Comparison of ENCODE assay signal across 13 cellular contexts in genomic region chr12:95963104-95963503, GRCh38. TPM values are rescaled to one million over a fixed set of nuclear protein-coding genes. Genes with fewer than 3 reads are reported as not detected.
A peak's percentile ranks its signal among the peaks of the same experiment; 100 is the strongest.
DNase-seq lines count a peak whose midpoint lies in the region; ATAC-seq and TF ChIP-seq lines count a peak whose summit lies in the region.
"Had no signal": no experiment of that assay in that cellular context is flagged by ENCODE, and none has a peak within 500 bp of the region (broad histone marks: within the 10 kb centered on the region; RNA-seq: fewer than 3 reads in every experiment).

No MANE protein-coding gene starts in this region.

- no TSS peak for BruUV-seq in MCF 10A (replicated peaks; lab: Mats Ljungman, UMichigan)

- no peaks in the 10 kb centered on the region for H3K27me3 Mint-ChIP-seq in MCF 10A (ENCODE audit: insufficient read depth, unreplicated experiment)
- no peaks in the 10 kb centered on the region for H3K27me3 Mint-ChIP-seq in activated B cell treated with CpG ODN at 0.5 μM for 24 hours
- peaks cover 3% of the 10 kb centered on the region for H3K27me3 Mint-ChIP-seq in type B pancreatic cell
- H3K27me3 Mint-ChIP-seq: activated T-cell treated with anti-CD3 and anti-CD28 coated beads, Interleukin-2, amount 50 U/mL, for 24 hours; natural killer cell treated with Interleukin-12 subunit alpha and Interleukin-12 subunit beta and Interleukin-15 and Interleukin-18, amount 100 ng/mL, for 72 hours had no signal

- ATAC-seq in activated B cell treated with CpG ODN at 0.5 μM for 24 hours (ENCODE audit: low read depth) (peak; percentile 21), HG03139 (IDR thresholded peaks at IDR 0.05; ENCODE audit: unreplicated experiment) (no peak)
- ATAC-seq: natural killer cell treated with Interleukin-12 subunit alpha and Interleukin-12 subunit beta and Interleukin-15 and Interleukin-18, amount 100 ng/mL, for 72 hours had no signal

- H3K27ac ChIP-seq in breast epithelium = no peak overlapping the region
- H3K27ac ChIP-seq: BLaER1 treated with 17β-estradiol and CSF1 and Interleukin-3, amounts not matched to agents 10 nM and 100 nM; epithelial cell of prostate had no signal

- POLR2A ChIA-PET in MCF 10A (lab: Yijun Ruan, JAX) (no interaction called here), activated B cell treated with CpG ODN at 0.5 μM for 24 hours (lab: Charles Lee) (no interaction called here)

- no peaks in the 10 kb centered on the region for H3K36me3 ChIP-seq in breast epithelium
- H3K36me3 ChIP-seq: BLaER1 treated with 17β-estradiol and CSF1 and Interleukin-3, amounts not matched to agents 10 nM and 100 nM had no signal

- H3K27ac Mint-ChIP-seq in MCF 10A (ENCODE audit: low read depth, unreplicated experiment) (no peak overlapping the region), activated B cell treated with CpG ODN at 0.5 μM for 24 hours (no peak overlapping the region), type B pancreatic cell (no peak overlapping the region)
- H3K27ac Mint-ChIP-seq: activated T-cell treated with anti-CD3 and anti-CD28 coated beads, Interleukin-2, amount 50 U/mL, for 24 hours; natural killer cell treated with Interleukin-12 subunit alpha and Interleukin-12 subunit beta and Interleukin-15 and Interleukin-18, amount 100 ng/mL, for 72 hours had no signal

- no peaks in the 10 kb centered on the region for H3K4me1 Mint-ChIP-seq in MCF 10A (ENCODE audit: insufficient read depth, unreplicated experiment)
- no peaks in the 10 kb centered on the region for H3K4me1 Mint-ChIP-seq in activated B cell treated with CpG ODN at 0.5 μM for 24 hours
- peaks cover 4% of the 10 kb centered on the region for H3K4me1 Mint-ChIP-seq in type B pancreatic cell (ENCODE audit: unreplicated experiment)

- DNase-seq in MCF 10A (ENCODE audit: unreplicated experiment) (peak; percentile 24), breast epithelium (ENCODE audit: low spot score in 2 of 2) (no peak), NB4 (ENCODE audit: low read depth) (peak; percentile 93), activated B cell treated with CpG ODN at 0.5 μM for 24 hours (no peak), type B pancreatic cell (ENCODE audit: extremely low spot score, unreplicated experiment) (no peak), NCI-H1092 treated with DMSO at 0.1 percent for 48 hours (lab: John Stamatoyannopoulos, UW) (no peak), NK-92 (lab: John Stamatoyannopoulos, UW; ENCODE audit: unreplicated experiment) (no peak)
- DNase-seq: activated T-cell treated with anti-CD3 and anti-CD28 coated beads, Interleukin-2, amount 50 U/mL, for 24 hours; NCI-H345 had no signal

- H3K9me3 Mint-ChIP-seq in MCF 10A (ENCODE audit: unreplicated experiment) (no peaks in the 10 kb centered on the region), activated B cell treated with CpG ODN at 0.5 μM for 24 hours (no peaks in the 10 kb centered on the region), type B pancreatic cell (no peaks in the 10 kb centered on the region)
- H3K9me3 Mint-ChIP-seq: activated T-cell treated with anti-CD3 and anti-CD28 coated beads, Interleukin-2, amount 50 U/mL, for 24 hours; natural killer cell treated with Interleukin-12 subunit alpha and Interleukin-12 subunit beta and Interleukin-15 and Interleukin-18, amount 100 ng/mL, for 72 hours had no signal

- H3K4me3 ChIP-seq in breast epithelium = no peak overlapping the region
- H3K4me3 ChIP-seq in NB4 (ENCODE audit: low read depth, low read length) = no peak overlapping the region
- H3K4me3 ChIP-seq: BLaER1 treated with 17β-estradiol and CSF1 and Interleukin-3, amounts not matched to agents 10 nM and 100 nM had no signal

- TF ChIP-seq POLR2A in breast epithelium (IDR thresholded peaks at IDR 0.05) = no peak
- TF ChIP-seq POLR2A in NB4 (IDR thresholded peaks at IDR 0.05; ENCODE audit: extremely low read depth, insufficient read length) = no peak

- H3K4me3 Mint-ChIP-seq in MCF 10A (ENCODE audit: unreplicated experiment) = no peak overlapping the region
- H3K4me3 Mint-ChIP-seq in activated B cell treated with CpG ODN at 0.5 μM for 24 hours = no peak overlapping the region
- no peak overlapping the region for H3K4me3 Mint-ChIP-seq in type B pancreatic cell
- H3K4me3 Mint-ChIP-seq: activated T-cell treated with anti-CD3 and anti-CD28 coated beads, Interleukin-2, amount 50 U/mL, for 24 hours; natural killer cell treated with Interleukin-12 subunit alpha and Interleukin-12 subunit beta and Interleukin-15 and Interleukin-18, amount 100 ng/mL, for 72 hours had no signal

- no peaks in the 10 kb centered on the region for H3K36me3 Mint-ChIP-seq in MCF 10A (ENCODE audit: insufficient read depth, unreplicated experiment)
- peaks cover 4% of the 10 kb centered on the region for H3K36me3 Mint-ChIP-seq in activated B cell treated with CpG ODN at 0.5 μM for 24 hours (ENCODE audit: low read depth)
- H3K36me3 Mint-ChIP-seq in type B pancreatic cell = no peaks in the 10 kb centered on the region
- H3K36me3 Mint-ChIP-seq: natural killer cell treated with Interleukin-12 subunit alpha and Interleukin-12 subunit beta and Interleukin-15 and Interleukin-18, amount 100 ng/mL, for 72 hours had no signal

- no peaks in the 10 kb centered on the region for H3K4me1 ChIP-seq in breast epithelium

- intact Hi-C loops in MCF 10A (cut with micrococcal nuclease) (loop anchor here (2.0 kb wide), 1 partner anchor 44 kb away; no protein-coding TSS in a partner anchor), breast epithelium (cut with DNase I; ENCODE audit: low total_unique reads) (no loop called here), activated B cell treated with CpG ODN at 0.5 μM for 24 hours (cut with micrococcal nuclease) (no loop called here)

- CTCF ChIA-PET in MCF 10A (lab: Yijun Ruan, JAX) (interaction anchor here (0.8 to 1.7 kb wide), 2 partner anchors 20 to 140 kb away, joined by 3 to 7 read pairs; partner anchors contain the start of genes AMDHD1 and CCDC38), activated B cell treated with CpG ODN at 0.5 μM for 24 hours (lab: Charles Lee) (no interaction called here)

- H3K27me3 ChIP-seq in breast epithelium = no peaks in the 10 kb centered on the region
- H3K27me3 ChIP-seq: BLaER1 treated with 17β-estradiol and CSF1 and Interleukin-3, amounts not matched to agents 10 nM and 100 nM had no signal

- H3K9me3 ChIP-seq in breast epithelium = no peaks in the 10 kb centered on the region
- H3K9me3 ChIP-seq: BLaER1 treated with 17β-estradiol and CSF1 and Interleukin-3, amounts not matched to agents 10 nM and 100 nM had no signal

- TF ChIP-seq CTCF in MCF 10A (IDR thresholded peaks at IDR 0.05; ENCODE audit: unreplicated experiment) = no peak
- no peak for TF ChIP-seq CTCF in breast epithelium (IDR thresholded peaks at IDR 0.05)
- peak; percentile 85 for TF ChIP-seq CTCF in NB4 (IDR thresholded peaks at IDR 0.05; ENCODE audit: low read depth, low read length)
- no peak for TF ChIP-seq CTCF in activated B cell treated with CpG ODN at 0.5 μM for 24 hours (IDR thresholded peaks at IDR 0.05)
- peak; percentile 45 for TF ChIP-seq CTCF in type B pancreatic cell (conservative IDR thresholded peaks at IDR 0.05)

RNA-seq across cellular contexts. Expression of gene AMDHD1, which starts 20.0 kb away (rescaled TPM):
- total RNA-seq in MCF 10A (2022) = 0.29 and 0.47 TPM in 2 replicates
- total RNA-seq in breast epithelium = 1 to 10 TPM in 2 of 3 donors, under 1 TPM in 1; 0.98 to 2.8 (median 1.3) TPM
- 0.61 and 1.2 TPM in 2 replicates for total RNA-seq in activated B cell treated with CpG ODN at 0.5 μM for 24 hours
- total RNA-seq in type B pancreatic cell (ENCODE audit: low replicate concordance) = 0.43 and 1.0 TPM in 2 replicates

RNA-seq across cellular contexts. Expression of gene CCDC38, which starts 20.7 kb away (rescaled TPM):
- total RNA-seq in MCF 10A (2022) (0.12 TPM in 1 of 2 replicates, not detected in the other), breast epithelium (under 1 TPM in 1 of 3 donors, not detected in 2; 0.73 TPM), activated B cell treated with CpG ODN at 0.5 μM for 24 hours (0.09 and 0.42 TPM in 2 replicates), type B pancreatic cell (ENCODE audit: low replicate concordance) (0.29 TPM in 1 of 2 replicates, not detected in the other)

RNA-seq across cellular contexts. Expression of gene HAL, which starts 33.0 kb away (rescaled TPM):
- 0.27 and 1.1 TPM in 2 replicates for total RNA-seq in MCF 10A (2022)
- 1 to 10 TPM in 1 of 3 donors, under 1 TPM in 2; 0.59 to 4.3 (median 0.98) TPM for total RNA-seq in breast epithelium
- total RNA-seq in activated B cell treated with CpG ODN at 0.5 μM for 24 hours = 0.66 and 2.5 TPM in 2 replicates
- total RNA-seq in type B pancreatic cell (ENCODE audit: low replicate concordance) = 2.1 and 3.8 TPM in 2 replicates

Comparison
In these comparisons a context has a peak if more than half of its experiments do, and no peak if none do; other contexts are left out.
1. DNase-seq: peak in MCF 10A (single experiment) and NB4 (single experiment); none in breast epithelium (0 of 2), activated B cell treated with CpG ODN at 0.5 μM for 24 hours (single experiment), type B pancreatic cell (single experiment), NCI-H1092 treated with DMSO at 0.1 percent for 48 hours (single experiment) and NK-92 (single experiment).
2. CTCF ChIP-seq: peak in NB4 (single experiment) and type B pancreatic cell (single experiment); none in MCF 10A (single experiment), breast epithelium (0 of 3) and activated B cell treated with CpG ODN at 0.5 μM for 24 hours (single experiment).